8 cellular contexts compared by ENCODE assay signal in genomic region chr4:121869841-121870822, GRCh38. TPM values are rescaled to one million over a fixed set of nuclear protein-coding genes. Genes with fewer than 3 reads are reported as not detected.
DNase-seq lines count a peak whose midpoint lies in the region; ATAC-seq and TF ChIP-seq lines count a peak whose summit lies in the region.

TSS of gene BBS7 (minus strand) at chr4:121870474. CDS start at chr4:121870313, 161 bp downstream.

- H3K4me2 ChIP-seq in skeletal muscle satellite cell (ENCODE audit: low read length) = peak within 1 kb of the TSS; percentile 90

- POLR2A ChIA-PET in A673 (lab: Charles Lee; ENCODE audit: low non-redundant PET) = interaction anchor here (0.6 kb wide), 2 partner anchors 18 to 46 kb away, joined by 3 to 8 read pairs; no protein-coding TSS in a partner anchor

- peaks cover 22% of the 10 kb centered on the region for H3K36me3 ChIP-seq in A673 (ENCODE audit: insufficient read depth, low read length, poor library complexity, severe bottlenecking)
- peaks cover 3% of the 10 kb centered on the region for H3K36me3 ChIP-seq in breast epithelium
- peaks cover 14% of the 10 kb centered on the region for H3K36me3 ChIP-seq in iPS-18a (ENCODE audit: control insufficient read depth, low read depth, low read length)
- peaks cover 22% of the 10 kb centered on the region for H3K36me3 ChIP-seq in skeletal muscle satellite cell (ENCODE audit: insufficient read depth, low read length)

- peak within 1 kb of the TSS; percentile 54 for H3K9ac ChIP-seq in iPS-18a (ENCODE audit: low read length)
- peak within 1 kb of the TSS; percentile 86 for H3K9ac ChIP-seq in skeletal muscle satellite cell (ENCODE audit: low read depth, low read length)

- CTCF ChIA-PET in A673 (lab: Charles Lee) = no interaction called here

- no peaks in the 10 kb centered on the region for H3K4me1 ChIP-seq in A673 (ENCODE audit: insufficient read depth, low read length, poor library complexity, severe bottlenecking)
- no peaks in the 10 kb centered on the region for H3K4me1 ChIP-seq in breast epithelium
- no peaks in the 10 kb centered on the region for H3K4me1 ChIP-seq in iPS-18a (ENCODE audit: control insufficient read depth, low read depth, low read length)
- H3K4me1 ChIP-seq in skeletal muscle satellite cell (ENCODE audit: control insufficient read depth, insufficient read depth, low read length) = peaks cover 9% of the 10 kb centered on the region

- peak; percentile 48 for TF ChIP-seq POLR2A in breast epithelium (IDR thresholded peaks at IDR 0.05)

- ATAC-seq in GM18868 (IDR thresholded peaks at IDR 0.05; ENCODE audit: unreplicated experiment) (peak; percentile 99), HG03108 (IDR thresholded peaks at IDR 0.05; ENCODE audit: unreplicated experiment) (peak; percentile 99)

- no peaks in the 10 kb centered on the region for H3K9me3 ChIP-seq in A673 (ENCODE audit: low read depth, low read length, poor library complexity, severe bottlenecking)
- H3K9me3 ChIP-seq in breast epithelium = no peaks in the 10 kb centered on the region
- no peaks in the 10 kb centered on the region for H3K9me3 ChIP-seq in iPS-18a (ENCODE audit: control insufficient read depth, low read depth, low read length)
- H3K9me3 ChIP-seq in skeletal muscle satellite cell (replicated peaks; ENCODE audit: low read length) = no peaks in the 10 kb centered on the region

- BruUV-seq in A673 (replicated peaks; lab: Mats Ljungman, UMichigan) = no TSS peak

- intact Hi-C loops in A673 (cut with micrococcal nuclease; ENCODE audit: unreplicated experiment) (no loop called here), breast epithelium (cut with DNase I; ENCODE audit: low total_unique reads) (no loop called here)

- H3K4me3 ChIP-seq in A673 (ENCODE audit: low read depth, low read length, poor library complexity, severe bottlenecking) = peak within 1 kb of the TSS; percentile 68
- H3K4me3 ChIP-seq in breast epithelium = peak within 1 kb of the TSS; percentile 68 to 78 (median 75)
- H3K4me3 ChIP-seq in iPS-18a (ENCODE audit: low read length) = peak within 1 kb of the TSS; percentile 68
- peak within 1 kb of the TSS; percentile 95 for H3K4me3 ChIP-seq in skeletal muscle satellite cell (ENCODE audit: low read length)

- TF ChIP-seq CTCF in A673 (conservative IDR thresholded peaks at IDR 0.05; ENCODE audit: low read depth, low read length) (no peak), VCaP (conservative IDR thresholded peaks at IDR 0.05) (no peak), breast epithelium (IDR thresholded peaks at IDR 0.05) (no peak)

- H3K27ac ChIP-seq in A673 (ENCODE audit: low read depth, low read length, poor library complexity, severe bottlenecking) (peak within 1 kb of the TSS; percentile 71), VCaP (peak within 1 kb of the TSS; percentile 76), breast epithelium (peak within 1 kb of the TSS; percentile 86 to 89), iPS-18a (ENCODE audit: low read length) (no peak within 1 kb of the TSS)

- no peaks in the 10 kb centered on the region for H3K27me3 ChIP-seq in A673 (replicated peaks; ENCODE audit: insufficient read depth, low read depth, low read length, poor library complexity)
- no peaks in the 10 kb centered on the region for H3K27me3 ChIP-seq in breast epithelium
- H3K27me3 ChIP-seq in iPS-18a (ENCODE audit: control insufficient read depth, insufficient read depth, low read length) = no peaks in the 10 kb centered on the region
- no peaks in the 10 kb centered on the region for H3K27me3 ChIP-seq in skeletal muscle satellite cell (ENCODE audit: control insufficient read depth, insufficient read depth, low read length)

- DNase-seq in A673 (ENCODE audit: low spot score) (peak; percentile 99), NCI-H2196 treated with DMSO at 0.1 percent for 48 hours (lab: John Stamatoyannopoulos, UW; ENCODE audit: unreplicated experiment) (peak; percentile 75), breast epithelium (ENCODE audit: low spot score in 2 of 2) (peak; percentile 92 to 95)

RNA-seq across cellular contexts. Expression of gene BBS7, which starts in this region (rescaled TPM):
- total RNA-seq in A673 (2021) (26.7 and 32.5 TPM in 2 replicates), breast epithelium (10 to 100 TPM; 12.5 to 16.0 (median 14.7) TPM)
- 21.0 and 25.9 TPM in 2 replicates for total RNA-seq in skeletal muscle satellite cell (2012; rRNA removed)
